ENCODE assay signal across 25 cellular contexts in the genomic region with DNA sequence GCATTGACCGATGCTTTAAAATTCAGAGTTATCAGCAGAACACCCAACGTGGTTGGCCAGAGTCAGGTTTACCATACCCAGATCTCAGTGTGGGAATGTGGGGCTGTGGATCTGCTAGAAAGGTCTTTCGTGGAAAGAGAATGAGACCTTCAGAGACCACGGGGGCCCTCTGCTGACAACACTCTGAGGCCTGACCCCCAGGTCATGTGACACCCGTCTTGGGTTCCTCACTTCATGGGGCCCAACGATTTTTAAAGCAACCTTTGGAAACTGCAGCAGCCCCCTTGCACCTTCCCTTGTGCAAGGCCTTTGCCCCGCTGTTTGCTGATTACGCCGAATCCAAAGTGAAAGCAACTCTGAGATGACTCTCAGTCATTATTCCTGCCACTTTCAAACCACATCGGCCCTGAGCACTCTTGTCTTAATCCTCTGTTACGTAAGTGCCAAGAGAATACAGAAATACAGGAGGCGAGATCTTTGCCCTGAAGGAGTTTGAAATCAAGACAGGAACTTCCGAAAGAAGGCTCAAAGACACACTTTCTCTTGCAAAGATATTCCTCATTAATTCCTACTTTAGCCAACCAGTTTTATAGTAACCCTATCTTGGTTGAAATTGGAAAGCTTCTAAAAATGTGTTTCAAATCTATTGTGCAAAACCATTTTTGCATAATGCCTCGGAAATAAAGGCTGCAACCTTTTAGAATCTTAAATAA.
DNase-seq lines count a peak whose midpoint lies in the region; TF ChIP-seq lines count a peak whose summit lies in the region.
"Had no signal": no experiment of that assay in that cellular context is flagged by ENCODE, and none has a peak within 500 bp of the region (broad histone marks: within the 10 kb centered on the region; RNA-seq: fewer than 3 reads in every experiment).

No MANE protein-coding gene starts in this region.

- no peak overlapping the region for H3K4me3 ChIP-seq in H7 (ENCODE audit: insufficient read depth, low read depth, low read length)
- H3K4me3 ChIP-seq in hepatocyte: no peak overlapping the region
- H3K4me3 ChIP-seq in smooth muscle cell: no peak overlapping the region
- H3K4me3 ChIP-seq: ascending aorta, cardiac muscle cell, gastroesophageal sphincter, Peyer's patch, SJSA1 had no signal

- 70% methylated on average over 14 of the region's 14 CpGs for WGBS in hepatocyte (ENCODE audit: low lambda C conversion rate, missing lambda C conversion rate)
- 78% methylated on average over 14 of the region's 14 CpGs for WGBS in smooth muscle cell (ENCODE audit: low lambda C conversion rate)

- H3K4me2 ChIP-seq in hepatocyte: peak overlapping the region; percentile 39
- H3K4me2 ChIP-seq in smooth muscle cell: peak overlapping the region; percentile 17

- H2AFZ ChIP-seq in hepatocyte (no peak overlapping the region), smooth muscle cell (ENCODE audit: low read depth) (no peak overlapping the region)

- no peaks in the 10 kb centered on the region for H3F3A ChIP-seq in smooth muscle cell (ENCODE audit: low read depth)

- no peaks in the 10 kb centered on the region for H3K9me2 ChIP-seq in hepatocyte (replicated peaks; ENCODE audit: insufficient read depth)

- H3K36me3 ChIP-seq in H7 (replicated peaks; ENCODE audit: control insufficient read depth, insufficient read depth, low read length): peaks cover 7% of the 10 kb centered on the region
- no peaks in the 10 kb centered on the region for H3K36me3 ChIP-seq in hepatocyte (replicated peaks; ENCODE audit: insufficient read depth, low read depth)
- peaks cover 10% of the 10 kb centered on the region for H3K36me3 ChIP-seq in smooth muscle cell (ENCODE audit: low read depth)
- H3K36me3 ChIP-seq: cardiac muscle cell, Peyer's patch, SJSA1 had no signal

- no peaks in the 10 kb centered on the region for H3K27me3 ChIP-seq in H7 (ENCODE audit: control insufficient read depth, insufficient read depth, low read length)
- H3K27me3 ChIP-seq in hepatocyte: no peaks in the 10 kb centered on the region
- no peaks in the 10 kb centered on the region for H3K27me3 ChIP-seq in smooth muscle cell (ENCODE audit: low read depth)
- H3K27me3 ChIP-seq: ascending aorta, cardiac muscle cell, gastroesophageal sphincter, Peyer's patch, SJSA1 had no signal

- H3K9me3 ChIP-seq in hepatocyte (ENCODE audit: low read depth): no peaks in the 10 kb centered on the region
- no peaks in the 10 kb centered on the region for H3K9me3 ChIP-seq in smooth muscle cell (replicated peaks; ENCODE audit: low read depth)
- H3K9me3 ChIP-seq: ascending aorta, gastroesophageal sphincter, Peyer's patch, SJSA1 had no signal

- H3K79me2 ChIP-seq in hepatocyte: no peaks in the 10 kb centered on the region
- H3K79me2 ChIP-seq in smooth muscle cell (ENCODE audit: low read depth): no peaks in the 10 kb centered on the region

- no peaks in the 10 kb centered on the region for H4K20me1 ChIP-seq in hepatocyte (ENCODE audit: insufficient read depth, poor library complexity, severe bottlenecking)
- H4K20me1 ChIP-seq in smooth muscle cell (ENCODE audit: low read depth): peaks cover 19% of the 10 kb centered on the region

- DNase-seq in H7 (peak; percentile 25), hepatocyte (ENCODE audit: low spot score) (no peak), smooth muscle cell (lab: John Stamatoyannopoulos, UW; ENCODE audit: unreplicated experiment) (no peak), RPMI8226 (no peak), NCI-H2081 treated with DMSO at 0.1 percent for 48 hours (lab: John Stamatoyannopoulos, UW) (no peak)
- no peak for DNase-seq in stimulated activated CD4-positive, alpha-beta T cell treated with anti-CD3 and anti-CD28 coated beads, Interleukin-4, amount 100 ng/mL, for 24 hours
- DNase-seq: activated CD8-positive, alpha-beta T cell treated with anti-CD3 and anti-CD28 coated beads for 36 hours; cortex of kidney; effector memory CD8-positive, alpha-beta T cell; EL; GOT3; hippocampal formation; NCI-H1048; NCI-H1694 treated with DMSO at 0.1 percent for 48 hours; NCI-H2171 treated with DMSO at 0.1 percent for 48 hours; NCI-H524 treated with DMSO at 0.1 percent for 48 hours; Peyer's patch; stimulated activated CD4-positive, alpha-beta T cell treated with anti-CD3 and anti-CD28 coated beads, Interleukin-1b, Interleukin-23, amount 100 ng/mL, for 48 hours; T-cell had no signal

- no peaks in the 10 kb centered on the region for H3K4me1 ChIP-seq in hepatocyte (ENCODE audit: insufficient read depth)
- no peaks in the 10 kb centered on the region for H3K4me1 ChIP-seq in smooth muscle cell (ENCODE audit: low read depth)
- H3K4me1 ChIP-seq: ascending aorta, gastroesophageal sphincter, Peyer's patch, SJSA1 had no signal

- H3K9ac ChIP-seq in smooth muscle cell (ENCODE audit: low read depth): no peak overlapping the region

- TF ChIP-seq CTCF in VCaP (conservative IDR thresholded peaks at IDR 0.05) (no peak), hepatocyte (IDR thresholded peaks at IDR 0.05; ENCODE audit: poor library complexity) (no peak), smooth muscle cell (IDR thresholded peaks at IDR 0.05; ENCODE audit: borderline replicate concordance, insufficient read depth, poor library complexity, severe bottlenecking) (no peak)

- peak overlapping the region; percentile 14; the same call in 1 of the 2 replicates for H3K27ac ChIP-seq in VCaP
- H3K27ac ChIP-seq in hepatocyte: no peak overlapping the region
- no peak overlapping the region for H3K27ac ChIP-seq in smooth muscle cell (ENCODE audit: low read depth)
- H3K27ac ChIP-seq: ascending aorta, C4-2B, cardiac muscle cell, gastroesophageal sphincter, Peyer's patch, SJSA1 had no signal
